ENCODE assay signal across 17 cellular contexts in the genomic region with DNA sequence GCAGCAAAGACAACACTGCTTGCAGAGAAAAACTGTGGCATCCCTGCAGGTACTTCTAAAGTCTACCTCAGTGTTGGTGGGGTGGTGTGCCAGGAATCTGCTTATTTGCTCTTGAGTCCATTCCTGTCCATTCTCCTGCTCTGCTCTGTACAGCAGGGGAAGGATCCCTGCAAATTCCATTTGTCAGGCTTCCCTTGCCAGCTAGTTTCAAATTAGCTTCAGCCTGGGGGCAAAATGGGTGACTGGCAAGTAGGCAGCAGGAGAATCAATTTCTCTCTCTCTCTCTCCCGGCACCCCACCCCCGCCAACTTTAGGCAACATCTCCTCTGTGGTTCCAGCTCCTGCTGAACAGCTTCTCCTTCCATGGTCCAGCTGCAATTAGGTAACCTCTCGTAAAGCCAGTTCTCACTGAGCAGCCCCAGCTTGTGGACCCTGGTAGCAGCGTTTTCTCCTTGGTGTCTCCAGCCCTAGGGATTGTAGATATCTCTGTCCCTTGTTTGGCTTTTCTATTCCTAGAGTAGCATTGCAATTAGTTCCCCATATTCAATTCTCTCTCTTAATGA. TPM values are rescaled to one million over a fixed set of nuclear protein-coding genes. Genes with fewer than 3 reads are reported as not detected.
DNase-seq lines count a peak whose midpoint lies in the region; ATAC-seq and TF ChIP-seq lines count a peak whose summit lies in the region.
"Had no signal": no experiment of that assay in that cellular context is flagged by ENCODE, and none has a peak within 500 bp of the region (broad histone marks: within the 10 kb centered on the region; RNA-seq: fewer than 3 reads in every experiment).

No MANE protein-coding gene starts in this region.

- no peaks in the 10 kb centered on the region for H3K36me3 ChIP-seq in mammary epithelial cell (ENCODE audit: insufficient read depth, low read length)
- H3K36me3 ChIP-seq: HAP-1 had no signal

- H3K9ac ChIP-seq in mammary epithelial cell (ENCODE audit: insufficient read depth, low read length) = no peak overlapping the region

- peak; percentile 18 for DNase-seq in MCF 10A (ENCODE audit: unreplicated experiment)
- DNase-seq in mammary epithelial cell = no peak
- DNase-seq in NB4 (ENCODE audit: low read depth) = peak; percentile 91
- DNase-seq in UCSD-AML1 (lab: John Stamatoyannopoulos, UW; ENCODE audit: unreplicated experiment) = peak; percentile 14
- DNase-seq in RPMI8226 = no peak
- DNase-seq in Right ventricle myocardium inferior (ENCODE audit: missing footprints) = no peak
- DNase-seq in NCI-H774 (lab: John Stamatoyannopoulos, UW) = no peak
- no peak for DNase-seq in mucosa of gallbladder (ENCODE audit: low spot score)
- DNase-seq: CD8-positive, alpha-beta T cell; DMS79 treated with DMSO at 0.1 percent for 48 hours; GDM1; NCI-H187 treated with DMSO at 0.1 percent for 48 hours; NCI-H446 treated with DMSO at 0.1 percent for 48 hours; NCI-H82; T-helper 17 cell had no signal

- H3K36me3 Mint-ChIP-seq in MCF 10A (ENCODE audit: insufficient read depth, unreplicated experiment) = no peaks in the 10 kb centered on the region

- H4K20me1 ChIP-seq in mammary epithelial cell (ENCODE audit: insufficient read depth, low read length) = no peaks in the 10 kb centered on the region

- H3K4me1 Mint-ChIP-seq in MCF 10A (ENCODE audit: insufficient read depth, unreplicated experiment) = peaks cover 7% of the 10 kb centered on the region

- peaks cover 4% of the 10 kb centered on the region for H3K4me1 ChIP-seq in mammary epithelial cell (ENCODE audit: insufficient read depth, low read length)

- H3K4me3 Mint-ChIP-seq in MCF 10A (ENCODE audit: unreplicated experiment) = no peak overlapping the region
- H3K4me3 Mint-ChIP-seq: CD8-positive, alpha-beta T cell; T-helper 17 cell had no signal

- no peak overlapping the region for H2AFZ ChIP-seq in mammary epithelial cell (ENCODE audit: low read depth, low read length)

- no peak overlapping the region for H3K4me3 ChIP-seq in mammary epithelial cell (replicated peaks in 1 of 3; ENCODE audit: insufficient read depth in 1 of 3, low read depth in 2 of 3, low read length in 3 of 3)
- H3K4me3 ChIP-seq in NB4 (ENCODE audit: low read depth, low read length) = no peak overlapping the region
- H3K4me3 ChIP-seq: HAP-1, SK-N-MC had no signal

- no peaks in the 10 kb centered on the region for H3K9me3 ChIP-seq in mammary epithelial cell (replicated peaks; ENCODE audit: insufficient read depth, low read length)
- H3K9me3 ChIP-seq: HAP-1 had no signal

- H3K27me3 ChIP-seq in mammary epithelial cell (ENCODE audit: insufficient read depth, low read length) = peaks cover 3% of the 10 kb centered on the region

- H3K27ac Mint-ChIP-seq in MCF 10A (ENCODE audit: low read depth, unreplicated experiment) = no peak overlapping the region
- H3K27ac Mint-ChIP-seq: CD8-positive, alpha-beta T cell; T-helper 17 cell had no signal

- in situ Hi-C loops in mammary epithelial cell (cut with MboI; ENCODE audit: low sequenced_read_pairs in 2 of 2) = no loop called here

- CTCF ChIA-PET in MCF 10A (lab: Yijun Ruan, JAX) = no interaction called here
- CTCF ChIA-PET in mammary epithelial cell (lab: Charles Lee; ENCODE audit: low non-redundant PET) = no interaction called here

- no peaks in the 10 kb centered on the region for H3K9me3 Mint-ChIP-seq in MCF 10A (ENCODE audit: unreplicated experiment)
- H3K9me3 Mint-ChIP-seq: CD8-positive, alpha-beta T cell had no signal

- TF ChIP-seq POLR2A in NB4 (IDR thresholded peaks at IDR 0.05; ENCODE audit: extremely low read depth, insufficient read length) = no peak

- no peak for TF ChIP-seq CTCF in MCF 10A (IDR thresholded peaks at IDR 0.05; ENCODE audit: unreplicated experiment)
- TF ChIP-seq CTCF in mammary epithelial cell (conservative IDR thresholded peaks at IDR 0.05 in 1 of 2, IDR thresholded peaks at IDR 0.05 in 1 of 2; ENCODE audit: extremely low read depth in 1 of 2, insufficient read depth in 1 of 2, low read depth in 1 of 2, low read length in 2 of 2) = no peak
- TF ChIP-seq CTCF in NB4 (IDR thresholded peaks at IDR 0.05; ENCODE audit: low read depth, low read length) = no peak

- H3K4me2 ChIP-seq in mammary epithelial cell (ENCODE audit: insufficient read depth, low read depth, low read length) = no peak overlapping the region

- POLR2A ChIA-PET in MCF 10A (lab: Yijun Ruan, JAX) = no interaction called here

- dilution Hi-C loops in mammary epithelial cell (cut with HindIII; ENCODE audit: low sequenced_read_pairs) = no loop called here

- intact Hi-C loops in MCF 10A (cut with micrococcal nuclease) (no loop called here), mammary epithelial cell (cut with micrococcal nuclease) (loop anchor here (10.0 kb wide), 1 partner anchor 231 kb away; no protein-coding TSS in a partner anchor), Right ventricle myocardium inferior (cut with DNase I) (no loop called here)

- WGBS in mammary epithelial cell (ENCODE audit: low coverage, missing lambda C conversion rate) = 49% methylated on average over 4 of the region's 4 CpGs

- no peak overlapping the region for H3K27ac ChIP-seq in mammary epithelial cell (ENCODE audit: insufficient read depth, low read depth, low read length)
- H3K27ac ChIP-seq: SK-N-MC had no signal

- H3K79me2 ChIP-seq in mammary epithelial cell (ENCODE audit: insufficient read depth, low read length) = no peaks in the 10 kb centered on the region

- peaks cover 31% of the 10 kb centered on the region for H3K27me3 Mint-ChIP-seq in MCF 10A (ENCODE audit: insufficient read depth, unreplicated experiment)
- H3K27me3 Mint-ChIP-seq: T-helper 17 cell had no signal

- ATAC-seq in Right ventricle myocardium inferior = no peak
- ATAC-seq: CD8-positive, alpha-beta T cell; T-helper 17 cell had no signal

- no TSS peak for BruUV-seq in MCF 10A (replicated peaks; lab: Mats Ljungman, UMichigan)
- no TSS peak for BruUV-seq in mammary epithelial cell (replicated peaks; lab: Mats Ljungman, UMichigan)

RNA-seq across cellular contexts. Expression of a gene that starts 6.7 kb away (rescaled TPM):
- total RNA-seq in MCF 10A (2022) = 43.4 and 51.8 TPM in 2 replicates
- total RNA-seq in mammary epithelial cell = 10 to 100 TPM; 59.8 to 66.2 TPM
- polyA plus RNA-seq in mammary epithelial cell = 16.3 TPM
- 52.1 TPM for polyA minus RNA-seq in mammary epithelial cell
- 40.7 TPM for total RNA-seq in Right ventricle myocardium inferior
- 71.8 TPM for total RNA-seq in mucosa of gallbladder

Comparison
In these comparisons a context has a peak if more than half of its experiments do, and no peak if none do; other contexts are left out.
1. DNase-seq: peak in MCF 10A (single experiment), NB4 (single experiment) and UCSD-AML1 (single experiment); none in mammary epithelial cell (single experiment), RPMI8226 (single experiment), Right ventricle myocardium inferior (single experiment), NCI-H774 (single experiment) and mucosa of gallbladder (single experiment).